Comparison of ENCODE assay signal across 8 cellular contexts in genomic region chr19:1618157-1619093, GRCh38. TPM values are rescaled to one million over a fixed set of nuclear protein-coding genes. Genes with fewer than 3 reads are reported as not detected.
DNase-seq lines count a peak whose midpoint lies in the region; ATAC-seq, FAIRE-seq and TF ChIP-seq lines count a peak whose summit lies in the region.

No MANE protein-coding gene starts in this region.

- H3K27ac Mint-ChIP-seq in chondrocyte (ENCODE audit: unreplicated experiment) (peak overlapping the region; percentile 63), nephron (no peak overlapping the region)

- H3K9me3 Mint-ChIP-seq in chondrocyte (ENCODE audit: low read depth) (no peaks in the 10 kb centered on the region), nephron (no peaks in the 10 kb centered on the region)

- no peaks in the 10 kb centered on the region for H3K4me1 Mint-ChIP-seq in chondrocyte (ENCODE audit: low read depth)
- H3K4me1 Mint-ChIP-seq in nephron: no peaks in the 10 kb centered on the region

- ATAC-seq in GM19397 (IDR thresholded peaks at IDR 0.05; ENCODE audit: unreplicated experiment) (no peak), HG03354 (IDR thresholded peaks at IDR 0.05; ENCODE audit: poor library complexity, severe bottlenecking, unreplicated experiment) (no peak)

- peak; percentile 47 for DNase-seq in stimulated activated CD4-positive, alpha-beta T cell treated with anti-CD3 and anti-CD28 coated beads, Interleukin-15, amount 100 ng/mL, for 24 hours
- DNase-seq in stimulated activated CD4-positive, alpha-beta T cell treated with anti-CD3 and anti-CD28 coated beads, Interleukin-4, amount 100 ng/mL, for 4 hours: no peak
- DNase-seq in RCC 7860 (ENCODE audit: low spot score) (peak; percentile 21), chondrocyte (ENCODE audit: low spot score) (no peak), NCI-H2029 treated with DMSO at 0.1 percent for 48 hours (lab: John Stamatoyannopoulos, UW) (no peak)

- H3K27me3 Mint-ChIP-seq in chondrocyte (ENCODE audit: low read depth) (no peaks in the 10 kb centered on the region), nephron (ENCODE audit: low read depth) (no peaks in the 10 kb centered on the region)

- peak; percentile 62 for TF ChIP-seq CTCF in chondrocyte (IDR thresholded peaks at IDR 0.05)
- TF ChIP-seq CTCF in nephron (IDR thresholded peaks at IDR 0.05; ENCODE audit: unreplicated experiment in 3 of 3): peak in 2 of 3 experiments; percentile 24 to 33

- no peak for FAIRE-seq in RCC 7860 (lab: Jason Lieb, UNC)

- H3K36me3 Mint-ChIP-seq in chondrocyte (ENCODE audit: low read depth) (peaks cover 24% of the 10 kb centered on the region), nephron (ENCODE audit: low read depth) (peaks cover 55% of the 10 kb centered on the region)

- no peak overlapping the region for H3K4me3 Mint-ChIP-seq in chondrocyte (ENCODE audit: unreplicated experiment)
- H3K4me3 Mint-ChIP-seq in nephron: no peak overlapping the region

RNA-seq across cellular contexts. Expression of gene UQCR11, which starts 13.2 kb away (rescaled TPM):
- 173 to 190 TPM (median 184 TPM) in 3 replicates for total RNA-seq in chondrocyte

RNA-seq across cellular contexts. Expression of gene MBD3, which starts 25.8 kb away (rescaled TPM):
- total RNA-seq in chondrocyte: 83.6 to 101 TPM (median 84.1 TPM) in 3 replicates

RNA-seq across cellular contexts. Expression of gene TCF3, which starts 34.0 kb away (rescaled TPM):
- total RNA-seq in chondrocyte: 130 to 154 TPM (median 153 TPM) in 3 replicates

RNA-seq across cellular contexts. Expression of gene MEX3D, which starts 50.3 kb away (rescaled TPM):
- total RNA-seq in chondrocyte: 57.8 to 60.1 TPM (median 59.6 TPM) in 3 replicates

Comparison
In these comparisons a context has a peak if more than half of its experiments do, and no peak if none do; other contexts are left out.
1. DNase-seq: peak in stimulated activated CD4-positive, alpha-beta T cell treated with anti-CD3 and anti-CD28 coated beads, Interleukin-15, amount 100 ng/mL, for 24 hours (single experiment) and RCC 7860 (single experiment); none in stimulated activated CD4-positive, alpha-beta T cell treated with anti-CD3 and anti-CD28 coated beads, Interleukin-4, amount 100 ng/mL, for 4 hours (0 of 2), chondrocyte (single experiment) and NCI-H2029 treated with DMSO at 0.1 percent for 48 hours (single experiment).